8 cellular contexts compared by ENCODE assay signal in the genomic region with DNA sequence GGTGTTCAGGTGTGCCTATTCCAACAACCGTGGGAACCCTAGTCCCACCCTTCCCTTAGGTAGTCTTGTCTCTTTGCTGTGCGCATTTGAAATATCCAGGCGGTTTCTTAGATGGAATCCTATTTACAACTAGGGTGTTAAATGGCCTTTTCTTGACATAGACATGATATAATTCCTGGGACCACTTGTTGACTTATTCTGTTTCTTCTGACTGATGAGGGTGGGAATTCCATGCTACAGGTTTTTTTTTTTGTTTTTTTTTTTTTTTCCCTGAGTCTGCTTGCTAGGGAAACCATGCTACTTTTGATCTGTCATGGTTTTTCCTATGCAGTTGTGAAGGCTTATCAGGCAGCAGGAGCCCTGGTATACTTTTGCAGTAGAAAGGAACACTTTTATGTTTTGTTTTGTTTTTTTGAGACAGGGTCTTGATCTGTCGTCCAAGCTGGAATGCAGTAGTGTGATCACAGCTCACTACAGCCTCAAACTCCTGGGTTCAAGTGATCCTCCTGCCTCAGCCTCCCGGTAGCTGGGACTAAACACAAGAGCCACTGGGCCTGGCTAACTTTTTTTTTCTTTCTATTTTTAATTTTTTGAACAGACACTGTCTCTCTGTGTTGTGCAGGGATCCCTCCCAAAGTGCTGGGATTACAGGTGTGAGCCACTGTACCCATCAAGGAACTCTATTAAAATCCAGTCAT. TPM values are rescaled to one million over a fixed set of nuclear protein-coding genes. Genes with fewer than 3 reads are reported as not detected.
A peak's percentile ranks its signal among the peaks of the same experiment; 100 is the strongest.
DNase-seq lines count a peak whose midpoint lies in the region; ATAC-seq and TF ChIP-seq lines count a peak whose summit lies in the region.

No MANE protein-coding gene starts in this region.

- no peak for TF ChIP-seq EP300 in neural cell (conservative IDR thresholded peaks at IDR 0.05; ENCODE audit: poor library complexity, severe bottlenecking)

- H3F3A ChIP-seq in neural cell (ENCODE audit: insufficient read depth, low read length, poor library complexity, severe bottlenecking), result no peaks in the 10 kb centered on the region

- H3K4me3 ChIP-seq in BE2C (ENCODE audit: low read depth, low read length) (peak overlapping the region; percentile 71), coronary artery (peak overlapping the region; percentile 92), neural cell (ENCODE audit: low read length) (peak overlapping the region; percentile 91)
- H3K4me3 ChIP-seq in Jurkat, Clone E6-1 (ENCODE audit: low read length), result peak overlapping the region; percentile 81

- H4K20me1 ChIP-seq in neural cell (ENCODE audit: insufficient read depth), result no peaks in the 10 kb centered on the region

- H3K36me3 ChIP-seq in BE2C, result no peaks in the 10 kb centered on the region
- no peaks in the 10 kb centered on the region for H3K36me3 ChIP-seq in neural cell (ENCODE audit: insufficient read depth, low read length)

- no peak for TF ChIP-seq RAD21 in neural cell (conservative IDR thresholded peaks at IDR 0.05)

- no peak overlapping the region for H2AFZ ChIP-seq in neural cell (ENCODE audit: low read depth, low read length)

- no peak overlapping the region for H3K9ac ChIP-seq in neural cell (ENCODE audit: low read length)

- H3K4me1 ChIP-seq in BE2C, result no peaks in the 10 kb centered on the region

- peaks cover 4% of the 10 kb centered on the region for H3K79me2 ChIP-seq in neural cell (replicated peaks; ENCODE audit: insufficient read depth, low read length)

- peak overlapping the region in 1 of 2 donors; percentile 98 for H3K27ac ChIP-seq in coronary artery
- H3K27ac ChIP-seq in neural cell (ENCODE audit: low read length), result no peak overlapping the region

- H3K9me3 ChIP-seq in BE2C (no peaks in the 10 kb centered on the region), neural cell (ENCODE audit: low read length) (no peaks in the 10 kb centered on the region)

- no peaks in the 10 kb centered on the region for H3K9me2 ChIP-seq in neural cell (ENCODE audit: insufficient read depth, low read length)

- no peak for DNase-seq in BE2C
- DNase-seq in Jurkat, Clone E6-1 (ENCODE audit: low read depth, low spot score), result no peak
- no peak for DNase-seq in coronary artery (ENCODE audit: low spot score)
- no peak for DNase-seq in NCI-H446 treated with DMSO at 0.1 percent for 48 hours (lab: John Stamatoyannopoulos, UW)
- DNase-seq in iPS-NIHi11 (ENCODE audit: low spot score), result no peak
- no peak for DNase-seq in iPS-NIHi7 (ENCODE audit: extremely low spot score)

- no peak for TF ChIP-seq CTCF in BE2C (IDR thresholded peaks at IDR 0.05; ENCODE audit: low read depth, low read length)
- TF ChIP-seq CTCF in coronary artery (IDR thresholded peaks at IDR 0.05), result no peak
- no peak for TF ChIP-seq CTCF in neural cell (IDR thresholded peaks at IDR 0.05; ENCODE audit: poor library complexity, severe bottlenecking)

- H3K4me2 ChIP-seq in neural cell (ENCODE audit: low read length), result peak overlapping the region; percentile 59

- no peaks in the 10 kb centered on the region for H3K27me3 ChIP-seq in BE2C
- no peaks in the 10 kb centered on the region for H3K27me3 ChIP-seq in neural cell (ENCODE audit: insufficient read depth, low read depth, low read length)

- ATAC-seq in HG03520 (IDR thresholded peaks at IDR 0.05; ENCODE audit: unreplicated experiment), result no peak

TF ChIP-seq in neural cell, 6 proteins besides CTCF, POLR2A, EP300 and RAD21:
- no peak for TF ChIP-seq SMC3 (conservative IDR thresholded peaks at IDR 0.05; ENCODE audit: poor library complexity)
- TF ChIP-seq EZH2 (IDR thresholded peaks at IDR 0.05; ENCODE audit: borderline replicate concordance, insufficient read depth, low read length, poor library complexity, severe bottlenecking), result no peak
- TF ChIP-seq POLR2AphosphoS5 (IDR thresholded peaks at IDR 0.05), result no peak
- TF ChIP-seq MXI1 (conservative IDR thresholded peaks at IDR 0.05; ENCODE audit: poor library complexity, severe bottlenecking), result no peak
- TF ChIP-seq, protein P1, sequence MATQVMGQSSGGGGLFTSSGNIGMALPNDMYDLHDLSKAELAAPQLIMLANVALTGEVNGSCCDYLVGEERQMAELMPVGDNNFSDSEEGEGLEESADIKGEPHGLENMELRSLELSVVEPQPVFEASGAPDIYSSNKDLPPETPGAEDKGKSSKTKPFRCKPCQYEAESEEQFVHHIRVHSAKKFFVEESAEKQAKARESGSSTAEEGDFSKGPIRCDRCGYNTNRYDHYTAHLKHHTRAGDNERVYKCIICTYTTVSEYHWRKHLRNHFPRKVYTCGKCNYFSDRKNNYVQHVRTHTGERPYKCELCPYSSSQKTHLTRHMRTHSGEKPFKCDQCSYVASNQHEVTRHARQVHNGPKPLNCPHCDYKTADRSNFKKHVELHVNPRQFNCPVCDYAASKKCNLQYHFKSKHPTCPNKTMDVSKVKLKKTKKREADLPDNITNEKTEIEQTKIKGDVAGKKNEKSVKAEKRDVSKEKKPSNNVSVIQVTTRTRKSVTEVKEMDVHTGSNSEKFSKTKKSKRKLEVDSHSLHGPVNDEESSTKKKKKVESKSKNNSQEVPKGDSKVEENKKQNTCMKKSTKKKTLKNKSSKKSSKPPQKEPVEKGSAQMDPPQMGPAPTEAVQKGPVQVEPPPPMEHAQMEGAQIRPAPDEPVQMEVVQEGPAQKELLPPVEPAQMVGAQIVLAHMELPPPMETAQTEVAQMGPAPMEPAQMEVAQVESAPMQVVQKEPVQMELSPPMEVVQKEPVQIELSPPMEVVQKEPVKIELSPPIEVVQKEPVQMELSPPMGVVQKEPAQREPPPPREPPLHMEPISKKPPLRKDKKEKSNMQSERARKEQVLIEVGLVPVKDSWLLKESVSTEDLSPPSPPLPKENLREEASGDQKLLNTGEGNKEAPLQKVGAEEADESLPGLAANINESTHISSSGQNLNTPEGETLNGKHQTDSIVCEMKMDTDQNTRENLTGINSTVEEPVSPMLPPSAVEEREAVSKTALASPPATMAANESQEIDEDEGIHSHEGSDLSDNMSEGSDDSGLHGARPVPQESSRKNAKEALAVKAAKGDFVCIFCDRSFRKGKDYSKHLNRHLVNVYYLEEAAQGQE (IDR thresholded peaks at IDR 0.05; ENCODE audit: borderline replicate concordance), result no peak
- TF ChIP-seq TAF1 (IDR thresholded peaks at IDR 0.05; ENCODE audit: low read depth), result no peak
TF ChIP-seq in neural cell: peak in this region for 0.

RNA-seq across cellular contexts. Expression of a gene that starts 1.5 kb away (rescaled TPM):
- 29.2 TPM for polyA plus RNA-seq in BE2C (2012; ENCODE audit: insufficient read depth, insufficient read length, low read depth)
- 53.5 TPM for polyA plus RNA-seq in Jurkat, Clone E6-1 (2012; ENCODE audit: insufficient read depth, insufficient read length)
- 14.5 and 16.4 TPM in 2 replicates for polyA plus RNA-seq in neural cell
- 21.2 and 22.3 TPM in 2 replicates for polyA minus RNA-seq in neural cell

RNA-seq across cellular contexts. Expression of a gene that starts 16.2 kb away (rescaled TPM):
- 130 TPM for polyA plus RNA-seq in BE2C (2012; ENCODE audit: insufficient read depth, insufficient read length, low read depth)
- polyA plus RNA-seq in Jurkat, Clone E6-1 (2012; ENCODE audit: insufficient read depth, insufficient read length), result 151 TPM
- not detected in 2 replicates for polyA plus RNA-seq in neural cell
- 0.81 and 1.2 TPM in 2 replicates for polyA minus RNA-seq in neural cell

RNA-seq across cellular contexts. Expression of a gene that starts 48.6 kb away (rescaled TPM):
- 9.8 TPM for polyA plus RNA-seq in BE2C (2012; ENCODE audit: insufficient read depth, insufficient read length, low read depth)
- polyA plus RNA-seq in Jurkat, Clone E6-1 (2012; ENCODE audit: insufficient read depth, insufficient read length), result 51.2 TPM
- 30.1 and 32.0 TPM in 2 replicates for polyA plus RNA-seq in neural cell
- polyA minus RNA-seq in neural cell, result 7.9 and 12.7 TPM in 2 replicates

RNA-seq across cellular contexts. Expression of a gene that starts 59.7 kb away (rescaled TPM):
- 36.4 TPM for polyA plus RNA-seq in BE2C (2012; ENCODE audit: insufficient read depth, insufficient read length, low read depth)
- polyA plus RNA-seq in Jurkat, Clone E6-1 (2012; ENCODE audit: insufficient read depth, insufficient read length), result 66.3 TPM
- polyA plus RNA-seq in neural cell, result 28.9 and 45.5 TPM in 2 replicates
- 105 and 118 TPM in 2 replicates for polyA minus RNA-seq in neural cell
